ENCODE assay signal across 8 cellular contexts in the genomic region with DNA sequence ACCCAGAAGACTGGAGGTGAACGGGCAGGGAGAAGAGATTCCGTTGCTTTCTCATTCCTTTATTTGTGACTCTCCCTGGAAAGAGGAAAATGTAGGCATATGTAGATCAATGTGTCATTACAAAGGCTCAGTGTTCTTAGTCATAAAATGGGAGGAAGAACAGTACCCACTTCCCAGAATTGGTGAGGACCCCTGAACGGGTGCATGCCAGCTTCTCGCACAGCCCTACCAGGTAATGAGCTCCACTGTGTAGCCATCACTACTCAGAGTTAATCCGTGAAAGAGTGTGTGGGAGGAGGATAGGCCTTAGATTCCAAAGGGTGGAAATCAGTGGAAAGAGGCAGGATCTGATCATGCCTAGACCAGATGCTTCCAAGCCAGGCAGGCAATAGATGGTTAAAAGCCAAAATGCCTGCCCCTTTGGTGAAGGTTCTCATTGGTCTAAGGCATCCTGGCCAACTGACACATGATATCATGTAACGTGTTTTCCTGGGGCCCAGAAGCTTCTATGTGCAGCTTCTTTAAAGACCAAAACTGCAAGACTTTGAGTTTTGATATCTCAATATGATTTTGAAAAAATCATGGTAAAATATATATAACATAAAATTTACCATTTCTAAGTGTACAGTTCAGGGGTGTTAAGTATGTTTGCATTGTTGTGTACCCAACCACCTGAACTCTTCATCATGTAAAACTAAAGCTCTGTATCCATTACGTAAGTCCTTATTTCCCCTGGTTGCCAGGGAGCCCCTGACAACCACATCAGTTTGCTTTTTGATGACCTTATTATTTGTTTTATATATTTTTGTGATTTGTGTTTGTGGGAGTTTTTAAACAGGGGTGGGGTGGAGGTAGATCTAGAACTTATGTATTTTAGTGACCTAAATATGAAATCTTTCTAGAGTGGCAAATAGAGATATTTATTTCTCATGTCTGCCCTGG.
DNase-seq lines count a peak whose midpoint lies in the region; ATAC-seq and TF ChIP-seq lines count a peak whose summit lies in the region.
"Had no signal": no experiment of that assay in that cellular context is flagged by ENCODE, and none has a peak within 500 bp of the region (broad histone marks: within the 10 kb centered on the region; RNA-seq: fewer than 3 reads in every experiment).

No MANE protein-coding gene starts in this region.

- H4K91ac ChIP-seq in trophoblast cell (ENCODE audit: low read depth, low read length) = peak overlapping the region; percentile 25

- H3K14ac ChIP-seq in trophoblast cell (ENCODE audit: low read length) = peak overlapping the region; percentile 20

- H3K9me3 ChIP-seq in trophoblast cell (ENCODE audit: insufficient read depth, low read depth, low read length) = peaks cover 1% of the 10 kb centered on the region

- peaks cover 13% of the 10 kb centered on the region for H3K9me3 Mint-ChIP-seq in activated T-helper 1 cell treated with anti-CD3 and anti-CD28 coated beads, Interleukin-12 subunit alpha, Interleukin-12 subunit beta, Interleukin-2, Interleukin-4 antibody, amounts not matched to agents 30 ng/mL and 10 ng/mL and 1 ng/mL, durations not matched to agents 14 hours and 24 hours and 36 hours

- intact Hi-C loops in activated T-helper 1 cell treated with anti-CD3 and anti-CD28 coated beads, Interleukin-12 subunit alpha, Interleukin-12 subunit beta, Interleukin-2, Interleukin-4 antibody, amounts not matched to agents 30 ng/mL and 10 ng/mL and 1 ng/mL, durations not matched to agents 14 hours and 24 hours and 36 hours (cut with micrococcal nuclease) = loop anchor here (1.0 to 10.0 kb wide), 21 partner anchors 8 to 633 kb away; no protein-coding TSS in a partner anchor

- H4K12ac ChIP-seq in trophoblast cell (ENCODE audit: low read depth, low read length) = no peak overlapping the region

- no CpG with 5 or more reads among the region's 7 CpGs for WGBS in trophoblast cell (ENCODE audit: extremely low coverage, insufficient coverage, insufficient read length)

- no peak overlapping the region for H3K9ac ChIP-seq in trophoblast cell (ENCODE audit: low read length)

- peaks cover 11 to 16% of the 10 kb centered on the region in 2 experiments for H3K4me1 ChIP-seq in trophoblast cell (ENCODE audit: control insufficient read depth in 1 of 2, insufficient read depth in 2 of 2, low read length in 2 of 2)

- H3K4me1 Mint-ChIP-seq in activated T-helper 1 cell treated with anti-CD3 and anti-CD28 coated beads, Interleukin-12 subunit alpha, Interleukin-12 subunit beta, Interleukin-2, Interleukin-4 antibody, amounts not matched to agents 30 ng/mL and 10 ng/mL and 1 ng/mL, durations not matched to agents 14 hours and 24 hours and 36 hours (ENCODE audit: low read depth) = peaks cover 82% of the 10 kb centered on the region

- H2BK5ac ChIP-seq in trophoblast cell (ENCODE audit: low read depth, low read length, poor library complexity) = no peak overlapping the region

- no peak overlapping the region for H4K8ac ChIP-seq in trophoblast cell (ENCODE audit: low read depth, low read length)

- no peak for DNase-seq in activated T-helper 1 cell treated with anti-CD3 and anti-CD28 coated beads, Interleukin-12 subunit alpha, Interleukin-12 subunit beta, Interleukin-2, Interleukin-4 antibody, amounts not matched to agents 30 ng/mL and 10 ng/mL and 1 ng/mL, durations not matched to agents 14 hours and 24 hours and 36 hours (ENCODE audit: low spot score)
- no peak for DNase-seq in trophoblast cell
- DNase-seq in cerebellum (ENCODE audit: low spot score) = no peak
- no peak for DNase-seq in NCI-H1105 (lab: John Stamatoyannopoulos, UW)
- no peak for DNase-seq in RWPE1 (ENCODE audit: low spot score)
- DNase-seq: NCI-H526 treated with DMSO at 0.1 percent for 48 hours had no signal

- H2BK120ac ChIP-seq in trophoblast cell (ENCODE audit: insufficient read depth, low read length, poor library complexity) = no peak overlapping the region

- H3K27me3 Mint-ChIP-seq in activated T-helper 1 cell treated with anti-CD3 and anti-CD28 coated beads, Interleukin-12 subunit alpha, Interleukin-12 subunit beta, Interleukin-2, Interleukin-4 antibody, amounts not matched to agents 30 ng/mL and 10 ng/mL and 1 ng/mL, durations not matched to agents 14 hours and 24 hours and 36 hours (ENCODE audit: insufficient read depth) = no peaks in the 10 kb centered on the region

- peak overlapping the region; percentile 65 for H3K4me3 Mint-ChIP-seq in activated T-helper 1 cell treated with anti-CD3 and anti-CD28 coated beads, Interleukin-12 subunit alpha, Interleukin-12 subunit beta, Interleukin-2, Interleukin-4 antibody, amounts not matched to agents 30 ng/mL and 10 ng/mL and 1 ng/mL, durations not matched to agents 14 hours and 24 hours and 36 hours

- peaks cover 12% of the 10 kb centered on the region for H3K79me1 ChIP-seq in trophoblast cell (ENCODE audit: low read length)

- H3K4me3 ChIP-seq in trophoblast cell (ENCODE audit: low read depth, low read length) = no peak overlapping the region

- H3K4ac ChIP-seq in trophoblast cell (ENCODE audit: low read depth, low read length) = no peak overlapping the region

- H2AK5ac ChIP-seq in trophoblast cell (ENCODE audit: low read length) = peak overlapping the region; percentile 31

- POLR2A ChIA-PET in RWPE1 (lab: Yijun Ruan, JAX; ENCODE audit: low non-redundant PET) = no interaction called here

- H2AFZ ChIP-seq in trophoblast cell (ENCODE audit: insufficient read depth, low read length, poor library complexity) = no peak overlapping the region

- CTCF ChIA-PET in RWPE1 (lab: Yijun Ruan, JAX) = no interaction called here

- no peak for TF ChIP-seq CTCF in RWPE1 (conservative IDR thresholded peaks at IDR 0.05; ENCODE audit: low read depth)

- H3K27me3 ChIP-seq in trophoblast cell (ENCODE audit: insufficient read depth, low read length) = no peaks in the 10 kb centered on the region

- no peaks in the 10 kb centered on the region for H3K79me2 ChIP-seq in trophoblast cell (ENCODE audit: control insufficient read depth, insufficient read depth, low read length, poor library complexity)

- H3K18ac ChIP-seq in trophoblast cell (ENCODE audit: low read length) = no peak overlapping the region

- peak; percentile 3 for ATAC-seq in GM18505 (IDR thresholded peaks at IDR 0.05; ENCODE audit: unreplicated experiment)
- ATAC-seq in HG03571 (IDR thresholded peaks at IDR 0.05; ENCODE audit: unreplicated experiment) = peak; percentile 1

- TF ChIP-seq POLR2A in GM18505 (IDR thresholded peaks at IDR 0.05; ENCODE audit: borderline replicate concordance, extremely low read depth, insufficient read depth, insufficient read length) = no peak

- H2BK12ac ChIP-seq in trophoblast cell (ENCODE audit: low read length) = peak overlapping the region; percentile 12

- no peak overlapping the region for H3K23ac ChIP-seq in trophoblast cell (ENCODE audit: low read length)

- H3K4me2 ChIP-seq in trophoblast cell (ENCODE audit: low read length) = no peak overlapping the region

- H3K36me3 Mint-ChIP-seq in activated T-helper 1 cell treated with anti-CD3 and anti-CD28 coated beads, Interleukin-12 subunit alpha, Interleukin-12 subunit beta, Interleukin-2, Interleukin-4 antibody, amounts not matched to agents 30 ng/mL and 10 ng/mL and 1 ng/mL, durations not matched to agents 14 hours and 24 hours and 36 hours (ENCODE audit: low read depth) = peaks cover 9% of the 10 kb centered on the region

- H3K27ac ChIP-seq in trophoblast cell (ENCODE audit: low read depth, low read length) (no peak overlapping the region), RWPE1 (no peak overlapping the region)

- H3K36me3 ChIP-seq in trophoblast cell (ENCODE audit: control insufficient read depth in 1 of 2, insufficient read depth in 2 of 2, low read length in 2 of 2) = no peaks in the 10 kb centered on the region

- H3K27ac Mint-ChIP-seq in activated T-helper 1 cell treated with anti-CD3 and anti-CD28 coated beads, Interleukin-12 subunit alpha, Interleukin-12 subunit beta, Interleukin-2, Interleukin-4 antibody, amounts not matched to agents 30 ng/mL and 10 ng/mL and 1 ng/mL, durations not matched to agents 14 hours and 24 hours and 36 hours = peak overlapping the region; percentile 97
